16 cellular contexts compared by ENCODE assay signal in the genomic region with DNA sequence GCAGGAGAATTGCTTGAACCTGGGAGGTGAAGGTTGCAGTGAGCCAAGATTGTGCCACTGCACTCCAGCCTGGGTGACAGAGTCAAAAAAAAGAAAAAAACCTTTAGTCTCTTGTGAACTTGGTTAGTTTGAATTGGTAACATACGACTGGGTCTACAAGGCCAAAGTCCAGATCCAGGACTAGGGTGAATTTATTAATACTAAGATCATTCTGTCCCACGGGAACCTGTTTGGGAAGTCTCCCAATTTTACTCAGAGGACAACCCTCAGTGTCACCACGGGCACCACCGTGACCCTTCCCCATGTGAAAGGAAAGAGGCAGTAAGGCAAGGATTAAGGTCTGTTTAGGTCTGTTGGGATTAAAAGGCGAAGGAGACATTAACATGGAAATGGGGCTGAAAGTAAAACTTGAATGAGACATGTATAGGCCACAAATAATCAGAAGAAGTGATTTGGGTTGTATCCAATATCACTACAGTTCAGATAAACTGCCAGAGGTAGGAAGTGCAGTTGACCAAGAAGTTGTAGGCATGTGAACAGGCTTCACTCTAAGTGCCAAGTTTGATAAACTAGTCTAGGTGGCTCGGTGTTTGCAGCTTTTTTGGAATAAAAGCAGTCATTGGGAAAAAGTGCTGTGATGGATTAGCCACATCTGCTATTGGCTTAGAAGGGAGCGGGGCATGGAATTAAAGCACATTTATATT. TPM values are rescaled to one million over a fixed set of nuclear protein-coding genes. Genes with fewer than 3 reads are reported as not detected.
DNase-seq lines count a peak whose midpoint lies in the region; ATAC-seq and TF ChIP-seq lines count a peak whose summit lies in the region.
"Had no signal": no experiment of that assay in that cellular context is flagged by ENCODE, and none has a peak within 500 bp of the region (broad histone marks: within the 10 kb centered on the region; RNA-seq: fewer than 3 reads in every experiment).

No MANE protein-coding gene starts in this region.

- CTCF ChIA-PET in activated CD4-positive, alpha-beta memory T cell treated with anti-CD3 and anti-CD28 coated beads, Interleukin-2, amount 10 ng/mL, durations not matched to agents 7 days and 5 days (lab: Charles Lee) = interaction anchor here (0.7 to 1.0 kb wide), 2 partner anchors 30 to 31 kb away, joined by 3 to 6 read pairs; partner anchors contain the start of gene MYOF
- CTCF ChIA-PET in activated CD4-positive, alpha-beta memory T cell treated with anti-CD3 and anti-CD28 coated beads for 36 hours (lab: Charles Lee) = no interaction called here
- CTCF ChIA-PET in Panc1 (lab: Charles Lee) = no interaction called here

- H3K4me1 ChIP-seq in Panc1 (ENCODE audit: control insufficient read depth, insufficient read depth, low read length) = peaks cover 39% of the 10 kb centered on the region
- peaks cover 2 to 25% of the 10 kb centered on the region in 2 donors for H3K4me1 ChIP-seq in thyroid gland

- H3K27me3 ChIP-seq in Panc1 (ENCODE audit: control insufficient read depth, insufficient read depth, low read length) (no peaks in the 10 kb centered on the region), thyroid gland (no peaks in the 10 kb centered on the region)

- TSS peak; percentile 10 for BruUV-seq in Panc1 (replicated peaks; lab: Mats Ljungman, UMichigan)

- DNase-seq in activated CD4-positive, alpha-beta memory T cell treated with anti-CD3 and anti-CD28 coated beads, Interleukin-2, amount 10 ng/mL, durations not matched to agents 7 days and 5 days = no peak
- DNase-seq in activated CD4-positive, alpha-beta memory T cell treated with anti-CD3 and anti-CD28 coated beads for 36 hours = no peak
- no peak for DNase-seq in Panc1 (ENCODE audit: low read depth, low spot score)
- DNase-seq in left lobe of liver (ENCODE audit: low spot score) = peak; percentile 55
- no peak for DNase-seq in thyroid gland
- DNase-seq in NCI-H345 treated with DMSO at 0.1 percent for 48 hours (lab: John Stamatoyannopoulos, UW; ENCODE audit: unreplicated experiment) = no peak
- no peak for DNase-seq in NCI-H187 treated with DMSO at 0.1 percent for 48 hours (lab: John Stamatoyannopoulos, UW)
- DNase-seq: DMS153, NCI-H1436 treated with DMSO at 0.1 percent for 48 hours, NCI-H524, Right ventricle myocardium superior had no signal

- H3K36me3 ChIP-seq in Panc1 (ENCODE audit: control insufficient read depth, insufficient read depth, low read length) (peaks cover 33% of the 10 kb centered on the region), thyroid gland (no peaks in the 10 kb centered on the region)

- no peaks in the 10 kb centered on the region for H3K27me3 Mint-ChIP-seq in activated CD4-positive, alpha-beta memory T cell treated with anti-CD3 and anti-CD28 coated beads, Interleukin-2, amount 10 ng/mL, durations not matched to agents 7 days and 5 days
- H3K27me3 Mint-ChIP-seq in activated CD4-positive, alpha-beta memory T cell treated with anti-CD3 and anti-CD28 coated beads for 36 hours = no peaks in the 10 kb centered on the region

- H3K9me3 ChIP-seq in Panc1 (ENCODE audit: control insufficient read depth, insufficient read depth, low read depth, low read length) = no peaks in the 10 kb centered on the region
- no peaks in the 10 kb centered on the region for H3K9me3 ChIP-seq in thyroid gland

- no peaks in the 10 kb centered on the region for H3K9me3 Mint-ChIP-seq in activated CD4-positive, alpha-beta memory T cell treated with anti-CD3 and anti-CD28 coated beads, Interleukin-2, amount 10 ng/mL, durations not matched to agents 7 days and 5 days
- no peaks in the 10 kb centered on the region for H3K9me3 Mint-ChIP-seq in activated CD4-positive, alpha-beta memory T cell treated with anti-CD3 and anti-CD28 coated beads for 36 hours

- peaks cover 23% of the 10 kb centered on the region for H3K4me1 Mint-ChIP-seq in activated CD4-positive, alpha-beta memory T cell treated with anti-CD3 and anti-CD28 coated beads, Interleukin-2, amount 10 ng/mL, durations not matched to agents 7 days and 5 days
- peaks cover 14% of the 10 kb centered on the region for H3K4me1 Mint-ChIP-seq in activated CD4-positive, alpha-beta memory T cell treated with anti-CD3 and anti-CD28 coated beads for 36 hours (ENCODE audit: low read depth)

- no peak for TF ChIP-seq POLR2A in thyroid gland (IDR thresholded peaks at IDR 0.05)

- H3K27ac ChIP-seq in Panc1 (ENCODE audit: low read length) (peak overlapping the region; percentile 83), thyroid gland (peak overlapping the region; percentile 38 to 60 (median 51))
- H3K27ac ChIP-seq: C4-2B, HL-60, SK-N-MC had no signal

- no peak overlapping the region for H3K4me3 Mint-ChIP-seq in activated CD4-positive, alpha-beta memory T cell treated with anti-CD3 and anti-CD28 coated beads, Interleukin-2, amount 10 ng/mL, durations not matched to agents 7 days and 5 days
- no peak overlapping the region for H3K4me3 Mint-ChIP-seq in activated CD4-positive, alpha-beta memory T cell treated with anti-CD3 and anti-CD28 coated beads for 36 hours

- POLR2A ChIA-PET in activated CD4-positive, alpha-beta memory T cell treated with anti-CD3 and anti-CD28 coated beads, Interleukin-2, amount 10 ng/mL, durations not matched to agents 7 days and 5 days (lab: Charles Lee) = interaction anchor here (0.8 to 2.3 kb wide), 3 partner anchors 10 to 19 kb away, joined by 3 to 16 read pairs (median 5); no protein-coding TSS in a partner anchor
- POLR2A ChIA-PET in activated CD4-positive, alpha-beta memory T cell treated with anti-CD3 and anti-CD28 coated beads for 36 hours (lab: Charles Lee) = no interaction called here
- POLR2A ChIA-PET in Panc1 (lab: Charles Lee) = no interaction called here

- intact Hi-C loops in activated CD4-positive, alpha-beta memory T cell treated with anti-CD3 and anti-CD28 coated beads for 36 hours (cut with micrococcal nuclease) = no loop called here
- intact Hi-C loops in Panc1 (cut with micrococcal nuclease; ENCODE audit: unreplicated experiment) (no loop called here), thyroid gland (cut with DNase I) (no loop called here)

- ATAC-seq in Panc1 (no peak), left lobe of liver (peak; percentile 88), HG03159 (IDR thresholded peaks at IDR 0.05; ENCODE audit: unreplicated experiment) (no peak)
- ATAC-seq: K562 had no signal

- 74 to 80% methylated on average over 7 of the region's 7 CpGs for WGBS in thyroid gland, 2 donors

- H3K36me3 Mint-ChIP-seq in activated CD4-positive, alpha-beta memory T cell treated with anti-CD3 and anti-CD28 coated beads, Interleukin-2, amount 10 ng/mL, durations not matched to agents 7 days and 5 days (ENCODE audit: low read depth) = peaks cover 4% of the 10 kb centered on the region
- peaks cover 21% of the 10 kb centered on the region for H3K36me3 Mint-ChIP-seq in activated CD4-positive, alpha-beta memory T cell treated with anti-CD3 and anti-CD28 coated beads for 36 hours

- H3K4me3 ChIP-seq in Panc1 (ENCODE audit: low read depth in 2 of 2, low read length in 2 of 2) (no peak overlapping the region), thyroid gland (replicated peaks in 1 of 3) (no peak overlapping the region)
- H3K4me3 ChIP-seq: K562, SK-N-MC had no signal

- no peak for TF ChIP-seq CTCF in Panc1 (IDR thresholded peaks at IDR 0.05)
- TF ChIP-seq CTCF in thyroid gland (IDR thresholded peaks at IDR 0.05) = no peak

- in situ Hi-C loops in Panc1 (cut with HindIII; ENCODE audit: low pct_unique_long_range_greater_than_20kb, low sequenced_read_pairs) = no loop called here

- H3K27ac Mint-ChIP-seq in activated CD4-positive, alpha-beta memory T cell treated with anti-CD3 and anti-CD28 coated beads, Interleukin-2, amount 10 ng/mL, durations not matched to agents 7 days and 5 days = peak overlapping the region; percentile 75
- no peak overlapping the region for H3K27ac Mint-ChIP-seq in activated CD4-positive, alpha-beta memory T cell treated with anti-CD3 and anti-CD28 coated beads for 36 hours

RNA-seq across cellular contexts. Expression of gene MYOF, which starts 30.7 kb away (rescaled TPM):
- 10 to 100 TPM; 10.8 to 10.9 TPM for total RNA-seq in activated CD4-positive, alpha-beta memory T cell treated with anti-CD3 and anti-CD28 coated beads, Interleukin-2, amount 10 ng/mL, durations not matched to agents 7 days and 5 days
- 10 to 100 TPM; 49.3 to 49.7 TPM for total RNA-seq in activated CD4-positive, alpha-beta memory T cell treated with anti-CD3 and anti-CD28 coated beads for 36 hours
- total RNA-seq in Panc1 (2021; ENCODE audit: unreplicated experiment) = 376 TPM
- 187 TPM for polyA plus RNA-seq in Panc1 (2012; ENCODE audit: insufficient read length)
- total RNA-seq in left lobe of liver = 3.2 TPM
- total RNA-seq in thyroid gland = 100 to 1,000 TPM in 2 of 4 donors, 10 to 100 TPM in 2; 72.3 to 210 (median 118) TPM

RNA-seq across cellular contexts. Expression of gene CEP55, which starts 45.0 kb away (rescaled TPM):
- 10 to 100 TPM; 82.5 to 84.6 TPM for total RNA-seq in activated CD4-positive, alpha-beta memory T cell treated with anti-CD3 and anti-CD28 coated beads, Interleukin-2, amount 10 ng/mL, durations not matched to agents 7 days and 5 days
- total RNA-seq in activated CD4-positive, alpha-beta memory T cell treated with anti-CD3 and anti-CD28 coated beads for 36 hours = 10 to 100 TPM; 88.0 to 91.3 TPM
- total RNA-seq in Panc1 (2021; ENCODE audit: unreplicated experiment) = 96.4 TPM
- polyA plus RNA-seq in Panc1 (2012; ENCODE audit: insufficient read length) = 29.0 TPM
- 0.08 TPM for total RNA-seq in left lobe of liver
- 1 to 10 TPM in 2 of 4 donors, under 1 TPM in 1, not detected in 1; 0.11 to 2.1 (median 1.0) TPM for total RNA-seq in thyroid gland

Comparison
In these comparisons a context has a peak if more than half of its experiments do, and no peak if none do; other contexts are left out.
1. RNA of gene MYOF, which starts 30.7 kb away (total RNA-seq): 376 TPM in Panc1 (single experiment), 72.3 to 210 TPM in thyroid gland and 49.3 to 49.7 TPM in activated CD4-positive, alpha-beta memory T cell treated with anti-CD3 and anti-CD28 coated beads for 36 hours; 10.8 to 10.9 TPM in activated CD4-positive, alpha-beta memory T cell treated with anti-CD3 and anti-CD28 coated beads, Interleukin-2, amount 10 ng/mL, durations not matched to agents 7 days and 5 days and 3.2 TPM in left lobe of liver (single experiment); every median in the first group is over 4 times any median in the second.
2. RNA of gene CEP55, which starts 45.0 kb away (total RNA-seq): 96.4 TPM in Panc1 (single experiment), 88.0 to 91.3 TPM in activated CD4-positive, alpha-beta memory T cell treated with anti-CD3 and anti-CD28 coated beads for 36 hours and 82.5 to 84.6 TPM in activated CD4-positive, alpha-beta memory T cell treated with anti-CD3 and anti-CD28 coated beads, Interleukin-2, amount 10 ng/mL, durations not matched to agents 7 days and 5 days; 0.11 to 2.1 TPM in thyroid gland and 0.08 TPM in left lobe of liver (single experiment); every median in the first group is over 10 times any median in the second.